Comparison of ENCODE assay signal across 1 cellular context in the genomic region with DNA sequence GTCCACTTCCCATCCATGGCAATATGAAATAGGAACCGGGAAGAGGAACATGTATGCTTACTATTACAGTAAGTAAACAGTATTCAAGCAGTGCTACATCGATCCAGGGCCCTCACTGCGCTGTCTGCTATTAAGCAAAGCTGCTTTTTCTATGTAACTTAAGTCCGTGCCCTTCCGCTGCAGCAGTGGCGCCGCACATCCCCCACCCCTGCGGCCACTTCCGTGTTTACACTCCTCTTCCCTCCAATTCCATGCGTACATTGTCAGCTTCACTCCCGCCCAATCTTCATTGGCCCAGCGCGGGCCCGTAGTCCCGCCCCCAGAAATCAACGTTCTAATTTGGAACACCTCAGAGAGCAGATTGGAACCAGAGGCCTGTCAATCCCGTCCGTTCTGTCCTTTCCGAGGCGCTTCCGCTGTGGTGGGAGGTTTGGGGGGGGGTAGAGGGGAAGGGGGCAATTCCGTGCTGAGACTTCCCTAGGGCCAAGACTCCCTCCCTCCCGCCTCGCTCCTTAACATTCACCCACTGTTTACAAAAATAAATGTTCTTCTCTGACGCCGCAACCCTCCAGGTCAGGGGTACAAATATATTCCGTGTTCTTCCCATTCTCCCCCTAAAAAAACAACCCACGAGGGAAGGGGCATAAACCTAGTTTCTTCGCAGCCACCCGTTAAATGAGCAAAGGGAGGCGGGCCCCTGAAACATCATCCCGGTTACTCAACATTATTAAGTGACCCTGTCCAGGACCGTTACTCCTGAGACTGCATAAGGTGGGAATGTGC.
TF ChIP-seq lines count a peak whose summit lies in the region.

No MANE protein-coding gene starts in this region.

TF ChIP-seq in K562, 482 proteins besides CTCF, POLR2A, EP300 and RAD21 (continued from another document):
- TF ChIP-seq, protein P1, sequence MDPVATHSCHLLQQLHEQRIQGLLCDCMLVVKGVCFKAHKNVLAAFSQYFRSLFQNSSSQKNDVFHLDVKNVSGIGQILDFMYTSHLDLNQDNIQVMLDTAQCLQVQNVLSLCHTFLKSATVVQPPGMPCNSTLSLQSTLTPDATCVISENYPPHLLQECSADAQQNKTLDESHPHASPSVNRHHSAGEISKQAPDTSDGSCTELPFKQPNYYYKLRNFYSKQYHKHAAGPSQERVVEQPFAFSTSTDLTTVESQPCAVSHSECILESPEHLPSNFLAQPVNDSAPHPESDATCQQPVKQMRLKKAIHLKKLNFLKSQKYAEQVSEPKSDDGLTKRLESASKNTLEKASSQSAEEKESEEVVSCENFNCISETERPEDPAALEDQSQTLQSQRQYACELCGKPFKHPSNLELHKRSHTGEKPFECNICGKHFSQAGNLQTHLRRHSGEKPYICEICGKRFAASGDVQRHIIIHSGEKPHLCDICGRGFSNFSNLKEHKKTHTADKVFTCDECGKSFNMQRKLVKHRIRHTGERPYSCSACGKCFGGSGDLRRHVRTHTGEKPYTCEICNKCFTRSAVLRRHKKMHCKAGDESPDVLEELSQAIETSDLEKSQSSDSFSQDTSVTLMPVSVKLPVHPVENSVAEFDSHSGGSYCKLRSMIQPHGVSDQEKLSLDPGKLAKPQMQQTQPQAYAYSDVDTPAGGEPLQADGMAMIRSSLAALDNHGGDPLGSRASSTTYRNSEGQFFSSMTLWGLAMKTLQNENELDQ (CRISPR knock-in tag; IDR thresholded peaks at IDR 0.05; ENCODE audit: borderline replicate concordance) = no peak
- TF ChIP-seq DIDO1 (tag; IDR thresholded peaks at IDR 0.05; ENCODE audit: low read depth) = no peak
- TF ChIP-seq THRAP3 (IDR thresholded peaks at IDR 0.05; ENCODE audit: borderline replicate concordance) = peak; percentile 67; the same call in 1 of the 2 replicates
- TF ChIP-seq, protein P2, sequence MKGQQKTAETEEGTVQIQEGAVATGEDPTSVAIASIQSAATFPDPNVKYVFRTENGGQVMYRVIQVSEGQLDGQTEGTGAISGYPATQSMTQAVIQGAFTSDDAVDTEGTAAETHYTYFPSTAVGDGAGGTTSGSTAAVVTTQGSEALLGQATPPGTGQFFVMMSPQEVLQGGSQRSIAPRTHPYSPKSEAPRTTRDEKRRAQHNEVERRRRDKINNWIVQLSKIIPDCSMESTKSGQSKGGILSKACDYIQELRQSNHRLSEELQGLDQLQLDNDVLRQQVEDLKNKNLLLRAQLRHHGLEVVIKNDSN (CRISPR knock-in tag; IDR thresholded peaks at IDR 0.05) = no peak
- no peak for TF ChIP-seq RBM15 (IDR thresholded peaks at IDR 0.05; ENCODE audit: insufficient read depth, low read length)
- no peak for TF ChIP-seq ZNF766 (CRISPR knock-in tag; conservative IDR thresholded peaks at IDR 0.05)
- TF ChIP-seq STAG1 (CRISPR knock-in tag; IDR thresholded peaks at IDR 0.05; ENCODE audit: borderline replicate concordance) = no peak
- no peak for TF ChIP-seq XRCC5 (IDR thresholded peaks at IDR 0.05; ENCODE audit: low read depth, low read length)
- TF ChIP-seq ZNF764 (CRISPR knock-in tag; IDR thresholded peaks at IDR 0.05; ENCODE audit: low read depth) = no peak
- peak; percentile 87 to 96 for TF ChIP-seq FOXA3 (CRISPR knock-in tag; conservative IDR thresholded peaks at IDR 0.05 in 1 of 2, IDR thresholded peaks at IDR 0.05 in 1 of 2)
- TF ChIP-seq, protein P3, sequence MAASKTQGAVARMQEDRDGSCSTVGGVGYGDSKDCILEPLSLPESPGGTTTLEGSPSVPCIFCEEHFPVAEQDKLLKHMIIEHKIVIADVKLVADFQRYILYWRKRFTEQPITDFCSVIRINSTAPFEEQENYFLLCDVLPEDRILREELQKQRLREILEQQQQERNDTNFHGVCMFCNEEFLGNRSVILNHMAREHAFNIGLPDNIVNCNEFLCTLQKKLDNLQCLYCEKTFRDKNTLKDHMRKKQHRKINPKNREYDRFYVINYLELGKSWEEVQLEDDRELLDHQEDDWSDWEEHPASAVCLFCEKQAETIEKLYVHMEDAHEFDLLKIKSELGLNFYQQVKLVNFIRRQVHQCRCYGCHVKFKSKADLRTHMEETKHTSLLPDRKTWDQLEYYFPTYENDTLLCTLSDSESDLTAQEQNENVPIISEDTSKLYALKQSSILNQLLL (CRISPR knock-in tag; IDR thresholded peaks at IDR 0.05; ENCODE audit: borderline replicate concordance) = no peak
- TF ChIP-seq, protein P4, sequence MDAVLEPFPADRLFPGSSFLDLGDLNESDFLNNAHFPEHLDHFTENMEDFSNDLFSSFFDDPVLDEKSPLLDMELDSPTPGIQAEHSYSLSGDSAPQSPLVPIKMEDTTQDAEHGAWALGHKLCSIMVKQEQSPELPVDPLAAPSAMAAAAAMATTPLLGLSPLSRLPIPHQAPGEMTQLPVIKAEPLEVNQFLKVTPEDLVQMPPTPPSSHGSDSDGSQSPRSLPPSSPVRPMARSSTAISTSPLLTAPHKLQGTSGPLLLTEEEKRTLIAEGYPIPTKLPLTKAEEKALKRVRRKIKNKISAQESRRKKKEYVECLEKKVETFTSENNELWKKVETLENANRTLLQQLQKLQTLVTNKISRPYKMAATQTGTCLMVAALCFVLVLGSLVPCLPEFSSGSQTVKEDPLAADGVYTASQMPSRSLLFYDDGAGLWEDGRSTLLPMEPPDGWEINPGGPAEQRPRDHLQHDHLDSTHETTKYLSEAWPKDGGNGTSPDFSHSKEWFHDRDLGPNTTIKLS (IDR thresholded peaks at IDR 0.05; ENCODE audit: borderline replicate concordance, low read depth) = no peak; the same call in 1 of the 2 replicates
- TF ChIP-seq CBX5 (IDR thresholded peaks at IDR 0.05; ENCODE audit: borderline replicate concordance, low read depth) = no peak
- TF ChIP-seq ZNF324 (CRISPR knock-in tag; IDR thresholded peaks at IDR 0.05) = no peak
